Comparison of ENCODE assay signal across 17 cellular contexts in genomic region chr16:71775949-71776348, GRCh38. TPM values are rescaled to one million over a fixed set of nuclear protein-coding genes. Genes with fewer than 3 reads are reported as not detected.
A peak's percentile ranks its signal among the peaks of the same experiment; 100 is the strongest.
DNase-seq lines count a peak whose midpoint lies in the region; ATAC-seq and TF ChIP-seq lines count a peak whose summit lies in the region.
"Had no signal": no experiment of that assay in that cellular context is flagged by ENCODE, and none has a peak within 500 bp of the region (broad histone marks: within the 10 kb centered on the region; RNA-seq: fewer than 3 reads in every experiment).

No MANE protein-coding gene starts in this region.

- no peaks in the 10 kb centered on the region for H3K9me3 Mint-ChIP-seq in activated naive CD4-positive, alpha-beta T cell treated with anti-CD3 and anti-CD28 coated beads, Interleukin-2, amount 50 U/mL, for 24 hours
- no peaks in the 10 kb centered on the region for H3K9me3 Mint-ChIP-seq in activated naive CD8-positive, alpha-beta T cell (ENCODE audit: low read depth)
- H3K9me3 Mint-ChIP-seq: neural crest cell had no signal

- peak; percentile 67 for ATAC-seq in HG03378 (IDR thresholded peaks at IDR 0.05; ENCODE audit: unreplicated experiment)
- ATAC-seq in left ventricle myocardium superior: no peak

- H3K36me3 Mint-ChIP-seq in activated naive CD4-positive, alpha-beta T cell treated with anti-CD3 and anti-CD28 coated beads, Interleukin-2, amount 50 U/mL, for 24 hours: peaks cover 6% of the 10 kb centered on the region
- peaks cover 4% of the 10 kb centered on the region for H3K36me3 Mint-ChIP-seq in activated naive CD8-positive, alpha-beta T cell

- no peaks in the 10 kb centered on the region for H3K27me3 Mint-ChIP-seq in activated naive CD4-positive, alpha-beta T cell treated with anti-CD3 and anti-CD28 coated beads, Interleukin-2, amount 50 U/mL, for 24 hours
- no peaks in the 10 kb centered on the region for H3K27me3 Mint-ChIP-seq in activated naive CD8-positive, alpha-beta T cell

- H3K4me1 ChIP-seq in thyroid gland: peaks cover 6 to 11% of the 10 kb centered on the region in 2 donors

- H3K36me3 ChIP-seq in thyroid gland (peaks cover 14 to 21% of the 10 kb centered on the region in 2 donors), H7 (replicated peaks; ENCODE audit: control insufficient read depth, insufficient read depth, low read length) (no peaks in the 10 kb centered on the region; the same call in none of the 2 replicates)

- intact Hi-C loops in thyroid gland (cut with DNase I): no loop called here
- intact Hi-C loops in left ventricle myocardium superior (cut with micrococcal nuclease): no loop called here

- H3K27ac Mint-ChIP-seq in activated naive CD4-positive, alpha-beta T cell treated with anti-CD3 and anti-CD28 coated beads, Interleukin-2, amount 50 U/mL, for 24 hours: peak overlapping the region; percentile 81
- peak overlapping the region; percentile 58 for H3K27ac Mint-ChIP-seq in activated naive CD8-positive, alpha-beta T cell

- H3K4me3 Mint-ChIP-seq in activated naive CD4-positive, alpha-beta T cell treated with anti-CD3 and anti-CD28 coated beads, Interleukin-2, amount 50 U/mL, for 24 hours: no peak overlapping the region
- no peak overlapping the region for H3K4me3 Mint-ChIP-seq in activated naive CD8-positive, alpha-beta T cell
- H3K4me3 Mint-ChIP-seq: neural crest cell had no signal

- H3K4me1 Mint-ChIP-seq in activated naive CD4-positive, alpha-beta T cell treated with anti-CD3 and anti-CD28 coated beads, Interleukin-2, amount 50 U/mL, for 24 hours: peaks cover 36% of the 10 kb centered on the region
- peaks cover 26% of the 10 kb centered on the region for H3K4me1 Mint-ChIP-seq in activated naive CD8-positive, alpha-beta T cell (ENCODE audit: low read depth)
- H3K4me1 Mint-ChIP-seq: neural crest cell had no signal

- WGBS in thyroid gland, 2 donors: 73 to 83% methylated on average over 4 of the region's 4 CpGs

- TF ChIP-seq CTCF in thyroid gland (IDR thresholded peaks at IDR 0.05): no peak

- no peak for DNase-seq in activated naive CD4-positive, alpha-beta T cell (lab: John Stamatoyannopoulos, UW)
- DNase-seq in thyroid gland (no peak), left ventricle myocardium superior (no peak), superior temporal gyrus (ENCODE audit: extremely low spot score) (no peak), H7 (no peak)
- DNase-seq: central memory CD4-positive, alpha-beta T cell; effector CD8-positive, alpha-beta T cell; GF-D8; kidney; mesendoderm; NCI-H1105 treated with DMSO at 0.1 percent for 48 hours; NCI-H2171 treated with DMSO at 0.1 percent for 48 hours had no signal

- H3K27ac ChIP-seq in thyroid gland: peak overlapping the region in 2 of 3 donors; percentile 2 to 14
- H3K27ac ChIP-seq: hepatocyte had no signal

- H3K9me3 ChIP-seq in thyroid gland: no peaks in the 10 kb centered on the region

- H3K4me3 ChIP-seq in thyroid gland (replicated peaks in 1 of 3) (no peak overlapping the region), H7 (ENCODE audit: insufficient read depth, low read depth, low read length) (no peak overlapping the region)
- H3K4me3 ChIP-seq: hepatocyte had no signal

- no peaks in the 10 kb centered on the region for H3K27me3 ChIP-seq in thyroid gland
- H3K27me3 ChIP-seq in H7 (ENCODE audit: control insufficient read depth, insufficient read depth, low read length): no peaks in the 10 kb centered on the region
- H3K27me3 ChIP-seq: hepatocyte had no signal

- no peak for TF ChIP-seq POLR2A in thyroid gland (IDR thresholded peaks at IDR 0.05)

RNA-seq across cellular contexts. Expression of gene AP1G1, which starts 32.7 kb away (rescaled TPM):
- 100 to 1,000 TPM in 1 of 4 donors, 10 to 100 TPM in 3; 74.0 to 114 (median 96.9) TPM for total RNA-seq in thyroid gland
- total RNA-seq in left ventricle myocardium superior: 33.7 TPM
- 36.7 and 42.5 TPM in 2 replicates for total RNA-seq in H7 (2014; rRNA removed; shearing (Covaris generic))

RNA-seq across cellular contexts. Expression of gene PHLPP2, which starts 51.4 kb away (rescaled TPM):
- total RNA-seq in thyroid gland (10 to 100 TPM; 17.7 to 36.9 (median 21.8) TPM), left ventricle myocardium superior (3.4 TPM)
- total RNA-seq in H7 (2014; rRNA removed; shearing (Covaris generic)): 5.3 and 7.3 TPM in 2 replicates
